ENCODE assay signal across 24 cellular contexts in the genomic region with DNA sequence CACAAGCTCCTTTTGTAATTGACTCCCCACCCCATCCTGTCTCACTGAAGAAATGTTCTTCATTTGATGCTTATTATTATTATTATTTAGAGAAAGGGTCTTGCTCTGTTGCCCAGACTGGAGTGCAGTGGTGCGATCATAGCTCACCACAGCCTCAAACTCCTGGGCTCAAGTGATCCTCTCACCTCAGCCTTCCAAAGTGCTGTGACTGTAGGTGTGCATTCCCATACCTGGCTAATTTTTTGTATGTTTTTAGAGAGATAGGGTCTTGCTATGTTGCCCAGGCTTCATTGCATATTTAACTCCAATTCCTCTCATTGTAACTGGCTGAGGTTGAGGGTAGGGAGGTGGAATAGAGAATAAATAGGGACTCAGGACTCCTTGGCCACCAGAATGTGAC. TPM values are rescaled to one million over a fixed set of nuclear protein-coding genes. Genes with fewer than 3 reads are reported as not detected.
DNase-seq lines count a peak whose midpoint lies in the region; ATAC-seq and TF ChIP-seq lines count a peak whose summit lies in the region.
"Had no signal": no experiment of that assay in that cellular context is flagged by ENCODE, and none has a peak within 500 bp of the region (broad histone marks: within the 10 kb centered on the region; RNA-seq: fewer than 3 reads in every experiment).

No MANE protein-coding gene starts in this region.

- no peak overlapping the region for H3K27ac Mint-ChIP-seq in WTC11
- peak overlapping the region in 3 of 5 experiments; percentile 46 to 89 (median 78) for H3K27ac Mint-ChIP-seq in brain
- H3K27ac Mint-ChIP-seq: CD14-positive monocyte; CD4-positive, alpha-beta memory T cell; CD8-positive, alpha-beta memory T cell had no signal

- intact Hi-C loops in breast epithelium (cut with DNase I; ENCODE audit: low total_unique reads), result no loop called here

- peaks cover 57% of the 10 kb centered on the region for H3K4me1 Mint-ChIP-seq in WTC11
- H3K4me1 Mint-ChIP-seq in brain, result peaks cover 90% of the 10 kb centered on the region
- H3K4me1 Mint-ChIP-seq: CD4-positive, CD25-positive, alpha-beta regulatory T cell; CD8-positive, alpha-beta memory T cell had no signal

- POLR2A ChIA-PET in WTC11 (lab: Charles Lee), result interaction anchor here (0.6 kb wide), 1 partner anchor 22 kb away, joined by 4 read pairs; the partner anchor contains the start of gene SEMA5B

- H3K36me3 Mint-ChIP-seq in WTC11, result no peaks in the 10 kb centered on the region
- peaks cover 9% of the 10 kb centered on the region for H3K36me3 Mint-ChIP-seq in brain
- H3K36me3 Mint-ChIP-seq: CD14-positive monocyte; CD4-positive, alpha-beta memory T cell; CD4-positive, CD25-positive, alpha-beta regulatory T cell had no signal

- CTCF ChIA-PET in WTC11 (lab: Charles Lee), result interaction anchor here (1.3 to 2.1 kb wide), 2 partner anchors 10 to 62 kb away, joined by 4 to 6 read pairs; no protein-coding TSS in a partner anchor

- H3K27ac ChIP-seq in breast epithelium, result no peak overlapping the region
- H3K27ac ChIP-seq: BLaER1 had no signal

- no peak for ATAC-seq in WTC11
- no peak for ATAC-seq in HG03039 (IDR thresholded peaks at IDR 0.05; ENCODE audit: unreplicated experiment)
- ATAC-seq: GM12878 had no signal

- H3K27me3 ChIP-seq in breast epithelium, result no peaks in the 10 kb centered on the region
- H3K27me3 ChIP-seq: BE2C, BLaER1 had no signal

- no peak overlapping the region for H3K4me3 ChIP-seq in breast epithelium
- H3K4me3 ChIP-seq: BLaER1, GM12878 had no signal

- H3K27me3 Mint-ChIP-seq in WTC11 (ENCODE audit: low read depth), result no peaks in the 10 kb centered on the region
- no peaks in the 10 kb centered on the region for H3K27me3 Mint-ChIP-seq in brain

- no peak for TF ChIP-seq POLR2A in breast epithelium (IDR thresholded peaks at IDR 0.05)

- H3K9me3 Mint-ChIP-seq in WTC11 (no peaks in the 10 kb centered on the region), brain (peaks cover 0 to 4% (median 0%) of the 10 kb centered on the region in 5 experiments)
- H3K9me3 Mint-ChIP-seq: CD4-positive, alpha-beta memory T cell; CD8-positive, alpha-beta memory T cell had no signal

- H3K36me3 ChIP-seq in breast epithelium, result no peaks in the 10 kb centered on the region
- H3K36me3 ChIP-seq: BE2C, BLaER1 had no signal

- H3K4me1 ChIP-seq in breast epithelium, result no peaks in the 10 kb centered on the region
- H3K4me1 ChIP-seq: BE2C had no signal

- TF ChIP-seq CTCF in WTC11 (IDR thresholded peaks at IDR 0.05), result no peak
- TF ChIP-seq CTCF in brain (conservative IDR thresholded peaks at IDR 0.05), result no peak
- TF ChIP-seq CTCF in breast epithelium (IDR thresholded peaks at IDR 0.05), result no peak

- no peak overlapping the region for H3K4me3 Mint-ChIP-seq in WTC11
- H3K4me3 Mint-ChIP-seq in brain, result no peak overlapping the region
- H3K4me3 Mint-ChIP-seq: CD14-positive monocyte; CD4-positive, alpha-beta memory T cell; CD4-positive, CD25-positive, alpha-beta regulatory T cell; CD8-positive, alpha-beta memory T cell had no signal

- no peak for DNase-seq in WTC11 (ENCODE audit: low spot score)
- no peak for DNase-seq in cerebellar nuclear complex (lab: John Stamatoyannopoulos, UW)
- DNase-seq in breast epithelium (ENCODE audit: low spot score in 2 of 2), result no peak
- DNase-seq: 8988T; ACHN; BE2C; C1 segment of cervical spinal cord; CD4-positive, alpha-beta memory T cell; CD4-positive, CD25-positive, alpha-beta regulatory T cell; CD8-positive, alpha-beta memory T cell; DMS 273 treated with DMSO at 0.1 percent for 48 hours; DMS153; DMS53; DMS79; DND-41; EL; GDM1 had no signal

- no peaks in the 10 kb centered on the region for H3K9me3 ChIP-seq in breast epithelium
- H3K9me3 ChIP-seq: BE2C, BLaER1 had no signal

TF ChIP-seq in WTC11, 78 proteins besides CTCF, POLR2A, EP300 and RAD21:
- TF ChIP-seq GTF2I (CRISPR knock-in tag; conservative IDR thresholded peaks at IDR 0.05) (no peak), FOXP1 (CRISPR knock-in tag; IDR thresholded peaks at IDR 0.05; ENCODE audit: borderline replicate concordance) (no peak), ZNF121 (CRISPR knock-in tag; IDR thresholded peaks at IDR 0.05) (peak; percentile 51; the same call in 1 of the 2 replicates)
- TF ChIP-seq, protein P1, sequence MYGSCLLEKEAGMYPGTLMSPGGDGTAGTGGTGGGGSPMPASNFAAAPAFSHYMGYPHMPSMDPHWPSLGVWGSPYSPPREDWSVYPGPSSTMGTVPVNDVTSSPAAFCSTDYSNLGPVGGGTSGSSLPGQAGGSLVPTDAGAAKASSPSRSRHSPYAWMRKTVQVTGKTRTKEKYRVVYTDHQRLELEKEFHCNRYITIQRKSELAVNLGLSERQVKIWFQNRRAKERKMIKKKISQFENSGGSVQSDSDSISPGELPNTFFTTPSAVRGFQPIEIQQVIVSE (CRISPR knock-in tag; IDR thresholded peaks at IDR 0.05; ENCODE audit: borderline replicate concordance), result no peak
- TF ChIP-seq, protein P2, sequence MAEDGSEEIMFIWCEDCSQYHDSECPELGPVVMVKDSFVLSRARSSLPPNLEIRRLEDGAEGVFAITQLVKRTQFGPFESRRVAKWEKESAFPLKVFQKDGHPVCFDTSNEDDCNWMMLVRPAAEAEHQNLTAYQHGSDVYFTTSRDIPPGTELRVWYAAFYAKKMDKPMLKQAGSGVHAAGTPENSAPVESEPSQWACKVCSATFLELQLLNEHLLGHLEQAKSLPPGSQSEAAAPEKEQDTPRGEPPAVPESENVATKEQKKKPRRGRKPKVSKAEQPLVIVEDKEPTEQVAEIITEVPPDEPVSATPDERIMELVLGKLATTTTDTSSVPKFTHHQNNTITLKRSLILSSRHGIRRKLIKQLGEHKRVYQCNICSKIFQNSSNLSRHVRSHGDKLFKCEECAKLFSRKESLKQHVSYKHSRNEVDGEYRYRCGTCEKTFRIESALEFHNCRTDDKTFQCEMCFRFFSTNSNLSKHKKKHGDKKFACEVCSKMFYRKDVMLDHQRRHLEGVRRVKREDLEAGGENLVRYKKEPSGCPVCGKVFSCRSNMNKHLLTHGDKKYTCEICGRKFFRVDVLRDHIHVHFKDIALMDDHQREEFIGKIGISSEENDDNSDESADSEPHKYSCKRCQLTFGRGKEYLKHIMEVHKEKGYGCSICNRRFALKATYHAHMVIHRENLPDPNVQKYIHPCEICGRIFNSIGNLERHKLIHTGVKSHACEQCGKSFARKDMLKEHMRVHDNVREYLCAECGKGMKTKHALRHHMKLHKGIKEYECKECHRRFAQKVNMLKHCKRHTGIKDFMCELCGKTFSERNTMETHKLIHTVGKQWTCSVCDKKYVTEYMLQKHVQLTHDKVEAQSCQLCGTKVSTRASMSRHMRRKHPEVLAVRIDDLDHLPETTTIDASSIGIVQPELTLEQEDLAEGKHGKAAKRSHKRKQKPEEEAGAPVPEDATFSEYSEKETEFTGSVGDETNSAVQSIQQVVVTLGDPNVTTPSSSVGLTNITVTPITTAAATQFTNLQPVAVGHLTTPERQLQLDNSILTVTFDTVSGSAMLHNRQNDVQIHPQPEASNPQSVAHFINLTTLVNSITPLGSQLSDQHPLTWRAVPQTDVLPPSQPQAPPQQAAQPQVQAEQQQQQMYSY (CRISPR knock-in tag; IDR thresholded peaks at IDR 0.05), result no peak

RNA-seq across cellular contexts. Expression of gene SEMA5B, which starts 22.3 kb away (rescaled TPM):
- total RNA-seq in WTC11 (2021), result 20.4 to 22.0 TPM (median 20.7 TPM) in 3 replicates
- polyA plus RNA-seq in brain (ENCODE audit: insufficient read depth, low read depth, low replicate concordance), result 4.5 TPM
- total RNA-seq in breast epithelium, result under 1 TPM; 0.15 to 0.33 (median 0.32) TPM
- total RNA-seq: CD4-positive, alpha-beta memory T cell; CD4-positive, CD25-positive, alpha-beta regulatory T cell; CD8-positive, alpha-beta memory T cell; Daoy; GM12878 had no signal
- polyA plus RNA-seq: AG04450; CD14-positive monocyte; CD4-positive, alpha-beta memory T cell; CD8-positive, alpha-beta memory T cell had no signal

Comparison
In these comparisons a context has a peak if more than half of its experiments do, and no peak if none do; other contexts are left out.
1. RNA of gene SEMA5B, which starts 22.3 kb away (total RNA-seq): 20.4 to 22.0 TPM in WTC11; 0.15 to 0.33 TPM in breast epithelium; every median in the first group is over 10 times any median in the second.